In genomic region chr10:126397640-126398382, GRCh38 we compare ENCODE assay signal across 15 cellular contexts. TPM values are rescaled to one million over a fixed set of nuclear protein-coding genes. Genes with fewer than 3 reads are reported as not detected.
DNase-seq lines count a peak whose midpoint lies in the region; ATAC-seq, FAIRE-seq and TF ChIP-seq lines count a peak whose summit lies in the region.
"Had no signal": no experiment of that assay in that cellular context is flagged by ENCODE, and none has a peak within 500 bp of the region (broad histone marks: within the 10 kb centered on the region; RNA-seq: fewer than 3 reads in every experiment).

No MANE protein-coding gene starts in this region.

- in situ Hi-C loops in ACHN (cut with HindIII; ENCODE audit: low pct_ligation_motif_present, low pct_unique_long_range_greater_than_20kb, low sequenced_read_pairs), result no loop called here
- in situ Hi-C loops in astrocyte of the cerebellum (cut with HindIII; ENCODE audit: low sequenced_read_pairs), result no loop called here

- no peaks in the 10 kb centered on the region for H3K36me3 ChIP-seq in aorta (ENCODE audit: control insufficient read depth in 1 of 2, insufficient read depth in 2 of 2, low read length in 1 of 2)
- H3K36me3 ChIP-seq: ascending aorta, spleen had no signal

- WGBS in aorta, 2 donors, result 54 to 67% methylated on average over 4 of the region's 4 CpGs

- intact Hi-C loops in aorta (cut with DNase I), result no loop called here

- peaks cover 2% of the 10 kb centered on the region for H3K9me3 ChIP-seq in aorta (ENCODE audit: control insufficient read depth, low read length)
- H3K9me3 ChIP-seq: ascending aorta, mucosa of descending colon had no signal

- TF ChIP-seq CTCF in astrocyte of the cerebellum (IDR thresholded peaks at IDR 0.05; ENCODE audit: low read depth, low read length, missing control alignments) (no peak), D721Med (IDR thresholded peaks at IDR 0.05; ENCODE audit: insufficient read depth, missing control alignments) (no peak)

- no peaks in the 10 kb centered on the region for H3K27me3 ChIP-seq in aorta (ENCODE audit: control insufficient read depth in 1 of 2, insufficient read depth in 2 of 2, low read length in 1 of 2)
- H3K27me3 ChIP-seq: ascending aorta, spleen had no signal

- ATAC-seq in HG02970 (IDR thresholded peaks at IDR 0.05; ENCODE audit: low FRiP score, unreplicated experiment), result no peak
- no peak for ATAC-seq in aorta (ENCODE audit: low FRiP score)
- no peak for ATAC-seq in GM21381 (IDR thresholded peaks at IDR 0.05; ENCODE audit: unreplicated experiment)
- ATAC-seq: GM12878, mucosa of descending colon, T-cell had no signal

- H3K4me3 ChIP-seq in astrocyte of the cerebellum (ENCODE audit: low read depth, low read length), result no peak overlapping the region
- H3K4me3 ChIP-seq in aorta (ENCODE audit: low read length in 2 of 2), result no peak overlapping the region
- H3K4me3 ChIP-seq: ascending aorta, GM12878, mucosa of descending colon, spleen had no signal

- H3K27ac ChIP-seq in aorta (ENCODE audit: low read depth in 1 of 2, low read length in 2 of 2), result no peak overlapping the region
- H3K27ac ChIP-seq: ascending aorta, spleen had no signal

- peak; percentile 99 for DNase-seq in ACHN
- peak; percentile 79 for DNase-seq in HS-27A (ENCODE audit: low read depth)
- peak; percentile 98 for DNase-seq in astrocyte of the cerebellum (ENCODE audit: low read depth)
- peak; percentile 85 for DNase-seq in islet precursor cell
- DNase-seq in D721Med (ENCODE audit: insufficient read length, low spot score), result no peak
- no peak for DNase-seq in aorta
- DNase-seq: Kasumi-1, mucosa of descending colon, NCI-H526 treated with DMSO at 0.1 percent for 48 hours, spleen, T-cell had no signal

- H3K4me1 ChIP-seq in aorta (ENCODE audit: control insufficient read depth in 1 of 2, insufficient read depth in 2 of 2, low read length in 2 of 2), result no peaks in the 10 kb centered on the region
- H3K4me1 ChIP-seq: ascending aorta, spleen had no signal

- no peak for FAIRE-seq in D721Med (lab: Jason Lieb, UNC)
- FAIRE-seq: GM12878 had no signal

RNA-seq across cellular contexts. Expression of gene ADAM12, which starts 9.5 kb away (rescaled TPM):
- 1 to 10 TPM; 5.5 to 9.4 TPM for total RNA-seq in aorta
- polyA plus RNA-seq in aorta, result under 1 TPM in 1 of 2 donors, not detected in 1; 0.13 TPM
- total RNA-seq: ascending aorta had no signal

Comparison
In these comparisons a context has a peak if more than half of its experiments do, and no peak if none do; other contexts are left out.
1. DNase-seq: peak in ACHN (single experiment), HS-27A (single experiment), astrocyte of the cerebellum (single experiment) and islet precursor cell (single experiment); none in D721Med (single experiment) and aorta (0 of 2).